ENCODE assay signal across 1 cellular context in genomic region chr3:190446492-190447301, GRCh38.
TF ChIP-seq lines count a peak whose summit lies in the region.

No MANE protein-coding gene starts in this region.

TF ChIP-seq in H1, 55 proteins besides CTCF, POLR2A, EP300 and RAD21:
- no peak for TF ChIP-seq PHF8 (conservative IDR thresholded peaks at IDR 0.05; ENCODE audit: low read depth, low read length)
- TF ChIP-seq ATF3 (IDR thresholded peaks at IDR 0.05; ENCODE audit: insufficient read depth, low read depth, low read length), result no peak
- no peak for TF ChIP-seq FOSL1 (IDR thresholded peaks at IDR 0.05; ENCODE audit: insufficient read depth, low read depth, low read length)
- no peak for TF ChIP-seq RBBP5 (IDR thresholded peaks at IDR 0.05; ENCODE audit: borderline replicate concordance, low read depth, low read length)
- no peak for TF ChIP-seq CREB1 (IDR thresholded peaks at IDR 0.05)
- no peak for TF ChIP-seq BRCA1 (IDR thresholded peaks at IDR 0.05; ENCODE audit: low read depth, low read length)
- TF ChIP-seq ASH2L (IDR thresholded peaks at IDR 0.05; ENCODE audit: low read length), result no peak
- no peak for TF ChIP-seq MAFK (IDR thresholded peaks at IDR 0.05; ENCODE audit: low read depth, low read length)
- no peak for TF ChIP-seq CHD2 (IDR thresholded peaks at IDR 0.05; ENCODE audit: low read length)
- TF ChIP-seq CBX8 (IDR thresholded peaks at IDR 0.05; ENCODE audit: borderline replicate concordance, low read depth, low read length), result no peak
- TF ChIP-seq NRF1 (IDR thresholded peaks at IDR 0.05; ENCODE audit: low read depth, low read length), result no peak
- no peak for TF ChIP-seq TCF12 (IDR thresholded peaks at IDR 0.05; ENCODE audit: low read depth, low read length)
- TF ChIP-seq SP1 (IDR thresholded peaks at IDR 0.05; ENCODE audit: low read depth, low read length), result no peak
